ENCODE assay signal across 9 cellular contexts in genomic region chr10:63976538-63976937, GRCh38.
DNase-seq lines count a peak whose midpoint lies in the region; ATAC-seq, FAIRE-seq and TF ChIP-seq lines count a peak whose summit lies in the region.
"Had no signal": no experiment of that assay in that cellular context is flagged by ENCODE, and none has a peak within 500 bp of the region (broad histone marks: within the 10 kb centered on the region; RNA-seq: fewer than 3 reads in every experiment).

No MANE protein-coding gene starts in this region.

- dilution Hi-C loops in keratinocyte (cut with MboI; ENCODE audit: extremely low pct_ligation_motif_present, low sequenced_read_pairs), result no loop called here

- no peaks in the 10 kb centered on the region for H4K20me1 ChIP-seq in keratinocyte (ENCODE audit: control insufficient read depth, extremely low read depth, insufficient read depth, low read length)

- ATAC-seq in GM18508 (IDR thresholded peaks at IDR 0.05; ENCODE audit: insufficient read depth, unreplicated experiment) (peak; percentile 96), HG02798 (IDR thresholded peaks at IDR 0.05; ENCODE audit: poor library complexity, unreplicated experiment) (peak; percentile 96)
- ATAC-seq in activated naive CD8-positive, alpha-beta T cell treated with anti-CD3 and anti-CD28 coated beads, Interleukin-2, amount 50 U/mL, for 24 hours, result peak; percentile 73
- peak; percentile 58 for ATAC-seq in stimulated activated effector memory CD8-positive, alpha-beta T cell treated with anti-CD3 and anti-CD28 coated beads, Interleukin-12 subunit alpha, Interleukin-12 subunit beta, amount 100 ng/mL, for 72 hours

- no peaks in the 10 kb centered on the region for H3K4me1 ChIP-seq in keratinocyte (ENCODE audit: control insufficient read depth, extremely low read depth, insufficient read depth, low read length)

- H2AFZ ChIP-seq in keratinocyte (ENCODE audit: control insufficient read depth, low read length), result no peak overlapping the region

- no peaks in the 10 kb centered on the region for H3K9me3 ChIP-seq in keratinocyte (ENCODE audit: control insufficient read depth, low read depth, low read length)

- peaks cover 2 to 6% (median 4%) of the 10 kb centered on the region in 3 donors for H3K27me3 Mint-ChIP-seq in CD14-positive monocyte (ENCODE audit: low read depth in 3 of 3)
- peaks cover 3% of the 10 kb centered on the region for H3K27me3 Mint-ChIP-seq in activated naive CD8-positive, alpha-beta T cell treated with anti-CD3 and anti-CD28 coated beads, Interleukin-2, amount 50 U/mL, for 24 hours

- no peaks in the 10 kb centered on the region for H3K27me3 ChIP-seq in keratinocyte (ENCODE audit: control insufficient read depth, extremely low read depth, insufficient read depth, low read length)

- FAIRE-seq in keratinocyte (lab: Jason Lieb, UNC), result no peak

- H3K9me1 ChIP-seq in keratinocyte (ENCODE audit: control insufficient read depth, extremely low read depth, insufficient read depth, low read length), result no peaks in the 10 kb centered on the region

- no peak overlapping the region for H3K4me3 Mint-ChIP-seq in CD14-positive monocyte
- H3K4me3 Mint-ChIP-seq in activated naive CD8-positive, alpha-beta T cell treated with anti-CD3 and anti-CD28 coated beads, Interleukin-2, amount 50 U/mL, for 24 hours, result no peak overlapping the region
- no peak overlapping the region for H3K4me3 Mint-ChIP-seq in stimulated activated effector memory CD8-positive, alpha-beta T cell treated with anti-CD3 and anti-CD28 coated beads, Interleukin-12 subunit alpha, Interleukin-12 subunit beta, amount 100 ng/mL, for 72 hours

- intact Hi-C loops in CD14-positive monocyte (cut with micrococcal nuclease), result no loop called here

- H3K4me2 ChIP-seq in keratinocyte (ENCODE audit: control insufficient read depth, extremely low read depth, insufficient read depth, low read depth, low read length), result no peak overlapping the region

- H3K79me2 ChIP-seq in keratinocyte (ENCODE audit: control insufficient read depth, insufficient read depth, low read length), result no peaks in the 10 kb centered on the region

- no peak overlapping the region for H3K27ac Mint-ChIP-seq in CD14-positive monocyte
- H3K27ac Mint-ChIP-seq in activated naive CD8-positive, alpha-beta T cell treated with anti-CD3 and anti-CD28 coated beads, Interleukin-2, amount 50 U/mL, for 24 hours, result no peak overlapping the region
- no peak overlapping the region for H3K27ac Mint-ChIP-seq in stimulated activated effector memory CD8-positive, alpha-beta T cell treated with anti-CD3 and anti-CD28 coated beads, Interleukin-12 subunit alpha, Interleukin-12 subunit beta, amount 100 ng/mL, for 72 hours

- TF ChIP-seq CTCF in CD14-positive monocyte (IDR thresholded peaks at IDR 0.05), result peak; percentile 45
- peak; percentile 70 for TF ChIP-seq CTCF in NB4 (IDR thresholded peaks at IDR 0.05; ENCODE audit: low read depth, low read length)
- TF ChIP-seq CTCF in keratinocyte (optimal IDR thresholded peaks at IDR 0.05 in 1 of 3, IDR thresholded peaks at IDR 0.05 in 1 of 3, conservative IDR thresholded peaks at IDR 0.05 in 1 of 3; ENCODE audit: extremely low read depth in 1 of 3, insufficient read depth in 2 of 3, low read length in 3 of 3), result peak; percentile 52 to 72 (median 56)

- H3K36me3 ChIP-seq in keratinocyte (ENCODE audit: control insufficient read depth in 2 of 2, extremely low read depth in 1 of 2, insufficient read depth in 2 of 2, low read length in 2 of 2), result no peaks in the 10 kb centered on the region

- peaks cover 6% of the 10 kb centered on the region for H3K4me1 Mint-ChIP-seq in CD14-positive monocyte
- H3K4me1 Mint-ChIP-seq in activated naive CD8-positive, alpha-beta T cell treated with anti-CD3 and anti-CD28 coated beads, Interleukin-2, amount 50 U/mL, for 24 hours, result peaks cover 2% of the 10 kb centered on the region
- H3K4me1 Mint-ChIP-seq in stimulated activated effector memory CD8-positive, alpha-beta T cell treated with anti-CD3 and anti-CD28 coated beads, Interleukin-12 subunit alpha, Interleukin-12 subunit beta, amount 100 ng/mL, for 72 hours, result no peaks in the 10 kb centered on the region

- H3K36me3 Mint-ChIP-seq in CD14-positive monocyte, result no peaks in the 10 kb centered on the region
- no peaks in the 10 kb centered on the region for H3K36me3 Mint-ChIP-seq in activated naive CD8-positive, alpha-beta T cell treated with anti-CD3 and anti-CD28 coated beads, Interleukin-2, amount 50 U/mL, for 24 hours (ENCODE audit: low read depth)
- H3K36me3 Mint-ChIP-seq in stimulated activated effector memory CD8-positive, alpha-beta T cell treated with anti-CD3 and anti-CD28 coated beads, Interleukin-12 subunit alpha, Interleukin-12 subunit beta, amount 100 ng/mL, for 72 hours, result no peaks in the 10 kb centered on the region

- no peak overlapping the region for H3K27ac ChIP-seq in keratinocyte (ENCODE audit: control insufficient read depth, insufficient read depth, low read length)
- H3K27ac ChIP-seq: skin epidermis had no signal

- DNase-seq in CD14-positive monocyte (ENCODE audit: low spot score), result no peak
- peak; percentile 64 for DNase-seq in NB4 (ENCODE audit: low read depth)
- peak; percentile 43 for DNase-seq in activated naive CD8-positive, alpha-beta T cell treated with anti-CD3 and anti-CD28 coated beads, Interleukin-2, amount 50 U/mL, for 24 hours
- DNase-seq in keratinocyte (ENCODE audit: low read depth, low spot score), result no peak
- DNase-seq in stimulated activated effector memory CD8-positive, alpha-beta T cell treated with anti-CD3 and anti-CD28 coated beads, Interleukin-12 subunit alpha, Interleukin-12 subunit beta, amount 100 ng/mL, for 72 hours (ENCODE audit: low spot score in 2 of 2), result peak in 1 of 2 donors; percentile 65
- no peak for DNase-seq in NCI-H1048 (lab: John Stamatoyannopoulos, UW)

- H3K4me3 ChIP-seq in NB4 (ENCODE audit: low read depth, low read length), result no peak overlapping the region
- no peak overlapping the region for H3K4me3 ChIP-seq in keratinocyte (ENCODE audit: control insufficient read depth in 2 of 3, extremely low read depth in 1 of 3, insufficient read depth in 2 of 3, low read depth in 1 of 3, low read length in 3 of 3)
- H3K4me3 ChIP-seq: skin epidermis had no signal

- peaks cover 0 to 7% (median 0%) of the 10 kb centered on the region in 7 donors for H3K9me3 Mint-ChIP-seq in CD14-positive monocyte
- no peaks in the 10 kb centered on the region for H3K9me3 Mint-ChIP-seq in activated naive CD8-positive, alpha-beta T cell treated with anti-CD3 and anti-CD28 coated beads, Interleukin-2, amount 50 U/mL, for 24 hours
- no peaks in the 10 kb centered on the region for H3K9me3 Mint-ChIP-seq in stimulated activated effector memory CD8-positive, alpha-beta T cell treated with anti-CD3 and anti-CD28 coated beads, Interleukin-12 subunit alpha, Interleukin-12 subunit beta, amount 100 ng/mL, for 72 hours

- no peak for TF ChIP-seq POLR2A in NB4 (IDR thresholded peaks at IDR 0.05; ENCODE audit: extremely low read depth, insufficient read length)

- H3K9ac ChIP-seq in keratinocyte (ENCODE audit: control insufficient read depth, extremely low read depth, insufficient read depth, low read length), result no peak overlapping the region

Comparison
In these comparisons a context has a peak if more than half of its experiments do, and no peak if none do; other contexts are left out.
1. DNase-seq: peak in NB4 (single experiment) and activated naive CD8-positive, alpha-beta T cell treated with anti-CD3 and anti-CD28 coated beads, Interleukin-2, amount 50 U/mL, for 24 hours (single experiment); none in CD14-positive monocyte (single experiment), keratinocyte (single experiment) and NCI-H1048 (single experiment).
2. Peak in every context shown above with its lines, with median percentiles within 50 percentile points of each other: CTCF ChIP-seq and ATAC-seq.